Comparison of ENCODE assay signal across 2 cellular contexts in genomic region chr21:37043818-37044217, GRCh38.
TF ChIP-seq lines count a peak whose summit lies in the region.

No MANE protein-coding gene starts in this region.

TF ChIP-seq in K562, 482 proteins besides CTCF, POLR2A, EP300 and RAD21:
- TF ChIP-seq SPI1 (IDR thresholded peaks at IDR 0.05; ENCODE audit: borderline replicate concordance, low read depth, low read length) = peak; percentile 20; the same call in 1 of the 2 replicates
- no peak for TF ChIP-seq RBM17 (IDR thresholded peaks at IDR 0.05; ENCODE audit: borderline replicate concordance, low read depth, low read length)

TF ChIP-seq in SK-N-SH, 30 proteins besides CTCF, POLR2A, EP300 and RAD21:
- TF ChIP-seq TEAD4 (IDR thresholded peaks at IDR 0.05; ENCODE audit: borderline replicate concordance, insufficient read depth) (no peak), ZBTB33 (IDR thresholded peaks at IDR 0.05; ENCODE audit: borderline replicate concordance, low read depth) (no peak), SIN3A (IDR thresholded peaks at IDR 0.05; ENCODE audit: borderline replicate concordance, low read depth, low read length) (no peak), CHD2 (IDR thresholded peaks at IDR 0.05; ENCODE audit: low read length, partially characterized antibody) (no peak), RXRA (IDR thresholded peaks at IDR 0.05; ENCODE audit: borderline replicate concordance, low read depth) (no peak), IRF3 (IDR thresholded peaks at IDR 0.05; ENCODE audit: low read depth, low read length) (no peak), REST (IDR thresholded peaks at IDR 0.05; ENCODE audit: low read depth, low read length) (no peak), PBX3 (IDR thresholded peaks at IDR 0.05) (no peak), GATA2 (CRISPR knock-in tag; IDR thresholded peaks at IDR 0.05) (no peak), FOXM1 (IDR thresholded peaks at IDR 0.05; ENCODE audit: low read depth) (no peak), SMC3 (IDR thresholded peaks at IDR 0.05; ENCODE audit: low read depth, low read length) (no peak), NRF1 (IDR thresholded peaks at IDR 0.05; ENCODE audit: low read depth, low read length) (no peak), RCOR1 (IDR thresholded peaks at IDR 0.05; ENCODE audit: low read length) (no peak), EZH2phosphoT487 (IDR thresholded peaks at IDR 0.05; ENCODE audit: borderline replicate concordance, low read depth) (no peak), ELF1 (IDR thresholded peaks at IDR 0.05) (no peak), TCF12 (IDR thresholded peaks at IDR 0.05) (no peak), JUND (IDR thresholded peaks at IDR 0.05) (no peak), USF2 (IDR thresholded peaks at IDR 0.05; ENCODE audit: borderline replicate concordance, low read depth, low read length) (no peak), NFIC (IDR thresholded peaks at IDR 0.05; ENCODE audit: borderline replicate concordance) (no peak), MXI1 (IDR thresholded peaks at IDR 0.05; ENCODE audit: low read depth, low read length) (no peak)
